26 cellular contexts compared by ENCODE assay signal in the genomic region with DNA sequence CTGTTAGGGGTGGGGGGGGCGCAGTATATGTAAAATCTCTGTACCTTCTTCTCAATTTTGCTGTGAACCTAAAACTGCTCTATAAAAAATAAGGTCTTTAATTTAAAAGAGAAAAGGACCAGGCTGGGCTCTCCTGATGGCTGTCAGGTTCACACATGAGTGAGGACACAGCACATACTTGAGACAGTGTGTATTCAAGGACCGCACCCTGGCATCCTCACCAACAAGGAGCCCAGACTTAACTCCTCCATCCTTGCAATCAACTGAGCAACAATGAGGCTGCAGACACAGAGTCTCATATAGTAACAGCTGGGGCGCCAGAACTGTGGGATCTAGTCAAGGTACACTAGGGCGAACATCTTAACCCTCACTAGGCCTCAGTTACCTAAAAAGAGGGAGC. TPM values are rescaled to one million over a fixed set of nuclear protein-coding genes. Genes with fewer than 3 reads are reported as not detected.
A peak's percentile ranks its signal among the peaks of the same experiment; 100 is the strongest.
DNase-seq lines count a peak whose midpoint lies in the region; ATAC-seq and TF ChIP-seq lines count a peak whose summit lies in the region.
"Had no signal": no experiment of that assay in that cellular context is flagged by ENCODE, and none has a peak within 500 bp of the region (broad histone marks: within the 10 kb centered on the region; RNA-seq: fewer than 3 reads in every experiment).

No MANE protein-coding gene starts in this region.

- in situ Hi-C loops in ACHN (cut with HindIII; ENCODE audit: low pct_ligation_motif_present, low pct_unique_long_range_greater_than_20kb, low sequenced_read_pairs) = no loop called here

- WGBS in upper lobe of left lung, 2 donors = 87 to 88% methylated on average over 4 of the region's 4 CpGs
- WGBS in gastroesophageal sphincter (ENCODE audit: low coverage in 1 of 2), 2 donors = 90 to 100% methylated on average over 1 to 2 of the region's 4 CpGs

- H3K9me3 Mint-ChIP-seq in natural killer cell treated with Interleukin-12 subunit alpha and Interleukin-12 subunit beta and Interleukin-15 and Interleukin-18, amount 100 ng/mL, for 72 hours = no peaks in the 10 kb centered on the region
- no peaks in the 10 kb centered on the region for H3K9me3 Mint-ChIP-seq in natural killer cell
- H3K9me3 Mint-ChIP-seq: activated naive CD4-positive, alpha-beta T cell treated with anti-CD3 and anti-CD28 coated beads, Interleukin-2, amount 50 U/mL, for 72 hours; T-helper 2 cell treated with Interferon-gamma antibody and Interleukin-4, amounts not matched to agents 5 μg/mL and 100 μg/mL, for 36 hours had no signal

- DNase-seq in natural killer cell treated with Interleukin-12 subunit alpha and Interleukin-12 subunit beta and Interleukin-15 and Interleukin-18, amount 100 ng/mL, for 72 hours (ENCODE audit: low spot score) = no peak
- no peak for DNase-seq in natural killer cell
- DNase-seq in upper lobe of left lung = no peak
- no peak for DNase-seq in ACHN
- DNase-seq in NCI-H1417 (lab: John Stamatoyannopoulos, UW) = no peak
- DNase-seq: activated CD4-positive, alpha-beta T cell treated with anti-CD3 and anti-CD28 coated beads for 36 hours; aorta; C1 segment of cervical spinal cord; cortex of kidney; DND-41; left lung; naive B cell; NCI-H1436; NCI-H345; occipital lobe; stimulated activated CD4-positive, alpha-beta T cell treated with anti-CD3 and anti-CD28 coated beads, Interleukin-1b, Interleukin-23, amount 100 ng/mL, for 48 hours had no signal

- H2AFZ ChIP-seq in SU-DHL-6 (ENCODE audit: low read depth, low read length, severe bottlenecking) = no peak overlapping the region

- H3K4me3 Mint-ChIP-seq in natural killer cell treated with Interleukin-12 subunit alpha and Interleukin-12 subunit beta and Interleukin-15 and Interleukin-18, amount 100 ng/mL, for 72 hours = no peak overlapping the region
- no peak overlapping the region for H3K4me3 Mint-ChIP-seq in natural killer cell
- H3K4me3 Mint-ChIP-seq: activated CD4-positive, alpha-beta T cell treated with anti-CD3 and anti-CD28 coated beads for 36 hours; mesothelial cell of epicardium; T-helper 2 cell treated with Interferon-gamma antibody and Interleukin-4, amounts not matched to agents 5 μg/mL and 100 μg/mL, for 36 hours had no signal

- H3K9me3 ChIP-seq in SU-DHL-6 (ENCODE audit: insufficient read depth, low read length) (no peaks in the 10 kb centered on the region), neutrophil (no peaks in the 10 kb centered on the region), upper lobe of left lung (no peaks in the 10 kb centered on the region), gastroesophageal sphincter (no peaks in the 10 kb centered on the region)
- H3K9me3 ChIP-seq: left lung had no signal

- H3K9me2 ChIP-seq in SU-DHL-6 (replicated peaks; ENCODE audit: insufficient read depth, low read length) = no peaks in the 10 kb centered on the region

- peak overlapping the region; percentile 14 to 60 for H3K27ac Mint-ChIP-seq in natural killer cell treated with Interleukin-12 subunit alpha and Interleukin-12 subunit beta and Interleukin-15 and Interleukin-18, amount 100 ng/mL, for 72 hours
- peak overlapping the region in 1 of 2 donors; percentile 35 for H3K27ac Mint-ChIP-seq in natural killer cell
- H3K27ac Mint-ChIP-seq: mesothelial cell of epicardium had no signal

- no peaks in the 10 kb centered on the region for H3K36me3 Mint-ChIP-seq in natural killer cell treated with Interleukin-12 subunit alpha and Interleukin-12 subunit beta and Interleukin-15 and Interleukin-18, amount 100 ng/mL, for 72 hours
- H3K36me3 Mint-ChIP-seq in natural killer cell = no peaks in the 10 kb centered on the region
- H3K36me3 Mint-ChIP-seq: mesothelial cell of epicardium had no signal

- H3K79me2 ChIP-seq in SU-DHL-6 (ENCODE audit: insufficient read depth, low read length) = peaks cover 98% of the 10 kb centered on the region

- intact Hi-C loops in natural killer cell (cut with micrococcal nuclease) = no loop called here

- H3K27me3 Mint-ChIP-seq in natural killer cell treated with Interleukin-12 subunit alpha and Interleukin-12 subunit beta and Interleukin-15 and Interleukin-18, amount 100 ng/mL, for 72 hours = no peaks in the 10 kb centered on the region
- H3K27me3 Mint-ChIP-seq in natural killer cell (ENCODE audit: low read depth in 2 of 2) = no peaks in the 10 kb centered on the region
- H3K27me3 Mint-ChIP-seq: activated CD4-positive, alpha-beta T cell treated with anti-CD3 and anti-CD28 coated beads for 36 hours; naive B cell had no signal

- H3K4me2 ChIP-seq in SU-DHL-6 (ENCODE audit: low read depth, low read length, poor library complexity, severe bottlenecking) = no peak overlapping the region

- no peak for TF ChIP-seq EP300 in upper lobe of left lung (IDR thresholded peaks at IDR 0.05)
- TF ChIP-seq EP300 in gastroesophageal sphincter (IDR thresholded peaks at IDR 0.05) = no peak

- H3K27ac ChIP-seq in SU-DHL-6 (ENCODE audit: low read depth, low read length) (0 out of 2 replicates have a peak overlapping the region, but pooled peaks have one; percentile 77), neutrophil (peak overlapping the region; percentile 56), upper lobe of left lung (peak overlapping the region in 3 of 4 donors; percentile 65 to 78 (median 69)), gastroesophageal sphincter (no peak overlapping the region)
- H3K27ac ChIP-seq: cardiac muscle cell, SK-N-MC had no signal

- H3K9ac ChIP-seq in SU-DHL-6 (ENCODE audit: low read length) = no peak overlapping the region
- H3K9ac ChIP-seq: KMS-11 had no signal

- peaks cover 55 to 65% of the 10 kb centered on the region in 2 donors for H3K4me1 Mint-ChIP-seq in natural killer cell treated with Interleukin-12 subunit alpha and Interleukin-12 subunit beta and Interleukin-15 and Interleukin-18, amount 100 ng/mL, for 72 hours (ENCODE audit: low read depth in 2 of 2)
- peaks cover 62 to 69% of the 10 kb centered on the region in 2 donors for H3K4me1 Mint-ChIP-seq in natural killer cell
- H3K4me1 Mint-ChIP-seq: mesothelial cell of epicardium had no signal

- H3K4me3 ChIP-seq in SU-DHL-6 (ENCODE audit: insufficient read depth, low read length, poor library complexity, severe bottlenecking) (no peak overlapping the region), neutrophil (ENCODE audit: low read depth in 1 of 2, low read length in 1 of 2) (no peak overlapping the region), upper lobe of left lung (no peak overlapping the region), gastroesophageal sphincter (no peak overlapping the region)
- H3K4me3 ChIP-seq: cardiac muscle cell, left lung, SK-N-MC, skin epidermis had no signal

- H3K36me3 ChIP-seq in SU-DHL-6 (ENCODE audit: low read length) = peaks cover 4% of the 10 kb centered on the region; the same call in 1 of the 2 replicates
- peaks cover 41% of the 10 kb centered on the region for H3K36me3 ChIP-seq in neutrophil
- peaks cover 0 to 8% (median 2%) of the 10 kb centered on the region in 4 donors for H3K36me3 ChIP-seq in upper lobe of left lung
- peaks cover 0 to 12% of the 10 kb centered on the region in 2 donors for H3K36me3 ChIP-seq in gastroesophageal sphincter
- H3K36me3 ChIP-seq: cardiac muscle cell had no signal

- no peak for ATAC-seq in natural killer cell treated with Interleukin-12 subunit alpha and Interleukin-12 subunit beta and Interleukin-15 and Interleukin-18, amount 100 ng/mL, for 72 hours
- ATAC-seq in natural killer cell (no peak), upper lobe of left lung (ENCODE audit: low FRiP score in 2 of 2) (no peak), gastroesophageal sphincter (no peak)
- ATAC-seq: activated CD4-positive, alpha-beta T cell treated with anti-CD3 and anti-CD28 coated beads for 36 hours; activated naive CD4-positive, alpha-beta T cell treated with anti-CD3 and anti-CD28 coated beads, Interleukin-2, amount 50 U/mL, for 72 hours; left lung had no signal

- peaks cover 10% of the 10 kb centered on the region; the same call in 1 of the 2 replicates for H3F3A ChIP-seq in SU-DHL-6 (ENCODE audit: insufficient read depth)

- TF ChIP-seq POLR2A in upper lobe of left lung (IDR thresholded peaks at IDR 0.05) (no peak), gastroesophageal sphincter (IDR thresholded peaks at IDR 0.05) (no peak)

- no peaks in the 10 kb centered on the region for H4K20me1 ChIP-seq in SU-DHL-6 (ENCODE audit: low read depth, low read length)

- peaks cover 34 to 40% of the 10 kb centered on the region in 2 experiments for H3K4me1 ChIP-seq in neutrophil (ENCODE audit: control insufficient read depth in 1 of 2, insufficient read depth in 1 of 2, low read depth in 1 of 2, low read length in 1 of 2)
- H3K4me1 ChIP-seq in upper lobe of left lung = peaks cover 66 to 78% (median 71%) of the 10 kb centered on the region in 4 donors
- H3K4me1 ChIP-seq in gastroesophageal sphincter = peaks cover 0 to 77% (median 42%) of the 10 kb centered on the region in 3 donors

- TF ChIP-seq CTCF in natural killer cell (IDR thresholded peaks at IDR 0.05) = no peak
- TF ChIP-seq CTCF in SU-DHL-6 (IDR thresholded peaks at IDR 0.05; ENCODE audit: insufficient read depth, low read length, poor library complexity, severe bottlenecking) = no peak
- no peak for TF ChIP-seq CTCF in neutrophil (IDR thresholded peaks at IDR 0.05)
- TF ChIP-seq CTCF in upper lobe of left lung (IDR thresholded peaks at IDR 0.05) = no peak
- no peak for TF ChIP-seq CTCF in gastroesophageal sphincter (IDR thresholded peaks at IDR 0.05)

- H3K27me3 ChIP-seq in SU-DHL-6 (ENCODE audit: low read length) = no peaks in the 10 kb centered on the region
- no peaks in the 10 kb centered on the region for H3K27me3 ChIP-seq in neutrophil
- H3K27me3 ChIP-seq in upper lobe of left lung = no peaks in the 10 kb centered on the region
- no peaks in the 10 kb centered on the region for H3K27me3 ChIP-seq in gastroesophageal sphincter
- H3K27me3 ChIP-seq: cardiac muscle cell, left lung had no signal

RNA-seq across cellular contexts. Expression of a gene that starts 9.8 kb away (rescaled TPM):
- total RNA-seq in natural killer cell treated with Interleukin-12 subunit alpha and Interleukin-12 subunit beta and Interleukin-15 and Interleukin-18, amount 100 ng/mL, for 72 hours = 100 to 1,000 TPM; 154 to 260 TPM
- total RNA-seq in natural killer cell (100 to 1,000 TPM; 140 to 180 (median 153) TPM), upper lobe of left lung (100 to 1,000 TPM; 109 to 166 (median 130) TPM), gastroesophageal sphincter (100 to 1,000 TPM in 2 of 4 donors, 10 to 100 TPM in 2; 74.2 to 142 (median 97.9) TPM)

RNA-seq across cellular contexts. Expression of a gene that starts 50.6 kb away (rescaled TPM):
- total RNA-seq in natural killer cell treated with Interleukin-12 subunit alpha and Interleukin-12 subunit beta and Interleukin-15 and Interleukin-18, amount 100 ng/mL, for 72 hours = not detected
- total RNA-seq in natural killer cell = 1 to 10 TPM in 1 of 3 donors, not detected in 2; 1.1 TPM
- 1,000 to 10,000 TPM in 4 of 6 donors, 100 to 1,000 TPM in 2; 876 to 1,536 (median 1,027) TPM for total RNA-seq in upper lobe of left lung
- 1,000 to 10,000 TPM in 3 of 4 donors, 100 to 1,000 TPM in 1; 690 to 3,141 (median 1,517) TPM for total RNA-seq in gastroesophageal sphincter
- total RNA-seq: activated CD4-positive, alpha-beta T cell treated with anti-CD3 and anti-CD28 coated beads for 36 hours had no signal

Comparison
In these comparisons a context has a peak if more than half of its experiments do, and no peak if none do; other contexts are left out.
1. H3K27ac ChIP-seq: peak in SU-DHL-6 (single experiment), neutrophil (single experiment) and upper lobe of left lung (3 of 4); none in gastroesophageal sphincter (0 of 4).
2. RNA of a gene that starts 50.6 kb away (total RNA-seq): 690 to 3,141 TPM in gastroesophageal sphincter and 876 to 1,536 TPM in upper lobe of left lung; not detected in natural killer cell treated with Interleukin-12 subunit alpha and Interleukin-12 subunit beta and Interleukin-15 and Interleukin-18, amount 100 ng/mL, for 72 hours and 1.1 TPM in natural killer cell; every median in the first group is over 100 times any median in the second.